In the genomic region with DNA sequence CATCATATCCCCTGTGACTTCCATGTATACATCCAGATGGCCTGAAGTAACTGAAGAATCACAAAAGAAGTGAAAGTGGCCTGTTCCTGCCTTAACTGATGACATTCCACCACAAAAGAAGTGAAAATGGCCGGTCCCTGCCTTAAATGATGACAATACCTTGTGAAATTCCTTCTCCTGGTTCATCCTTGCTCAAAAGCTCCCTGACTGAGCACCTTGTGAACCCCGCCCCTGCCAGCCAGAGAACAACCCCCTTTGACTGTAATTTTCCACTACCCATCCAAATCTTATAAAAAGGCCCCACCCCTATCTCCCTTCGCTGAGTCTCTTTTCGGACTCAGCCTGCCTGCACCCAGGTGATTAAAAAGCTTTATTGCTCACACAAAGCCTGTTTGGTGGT, we compare ENCODE assay signal across 6 cellular contexts.
DNase-seq lines count a peak whose midpoint lies in the region; ATAC-seq and TF ChIP-seq lines count a peak whose summit lies in the region.
"Not testable (repeated sequence)": the region's sequence is repeated elsewhere in the genome, so short reads cannot be mapped to it uniquely, and the experiment has no call there.

No MANE protein-coding gene starts in this region.

- not testable (repeated sequence) for H3K27me3 Mint-ChIP-seq in WTC11 (ENCODE audit: low read depth); endodermal cell (ENCODE audit: insufficient read depth)

- not testable (repeated sequence) for H2BK5ac ChIP-seq in mesendoderm (ENCODE audit: low read length)

- not testable (repeated sequence) for H3K23ac ChIP-seq in mesendoderm (ENCODE audit: low read length)

- H3K4me2 ChIP-seq in mesendoderm (ENCODE audit: low read length) = not testable (repeated sequence)

- peak overlapping the region; percentile 22; the same call in 1 of the 2 replicates for H3K4me3 ChIP-seq in HUES48 (ENCODE audit: low read depth, low read length)
- not testable (repeated sequence) for H3K4me3 ChIP-seq in endodermal cell (ENCODE audit: low read length); mesendoderm (ENCODE audit: low read length)

- not testable (repeated sequence) for H4K5ac ChIP-seq in mesendoderm (ENCODE audit: low read length)

- not testable (repeated sequence) for H3K4ac ChIP-seq in mesendoderm (ENCODE audit: low read depth, low read length)

- H3K9me3 ChIP-seq in ES-I3 (ENCODE audit: control insufficient read depth, insufficient read depth, low read length); HUES48 (ENCODE audit: control insufficient read depth, insufficient read depth, low read length); endodermal cell (ENCODE audit: control insufficient read depth, low read length): not testable (repeated sequence)

- H2BK15ac ChIP-seq in mesendoderm (replicated peaks; ENCODE audit: low read depth) = not testable (repeated sequence)

- H2BK120ac ChIP-seq in mesendoderm (ENCODE audit: low read depth, low read length) = not testable (repeated sequence)

- peaks cover 35% of the 10 kb centered on the region for H3K4me1 Mint-ChIP-seq in WTC11
- H3K4me1 Mint-ChIP-seq in endodermal cell = peaks cover 20% of the 10 kb centered on the region

- H3K9ac ChIP-seq in ES-I3 (ENCODE audit: low read depth, low read length) = peak overlapping the region; percentile 0; the same call in 1 of the 2 replicates
- not testable (repeated sequence) for H3K9ac ChIP-seq in HUES48 (ENCODE audit: low read depth, low read length); endodermal cell (ENCODE audit: extremely low read depth, low read length, poor library complexity, severe bottlenecking); mesendoderm (ENCODE audit: low read length)

- H3K4me1 ChIP-seq in ES-I3 (ENCODE audit: insufficient read depth, low read length); endodermal cell (ENCODE audit: control insufficient read depth, insufficient read depth, low read length); mesendoderm (ENCODE audit: control insufficient read depth, low read depth, low read length): not testable (repeated sequence)
- H3K4me1 ChIP-seq in HUES48 (ENCODE audit: control insufficient read depth, insufficient read depth, low read length) = peaks cover 14% of the 10 kb centered on the region

- DNase-seq in WTC11 (ENCODE audit: low spot score) (peak; percentile 11), endodermal cell (peak; percentile 86), iPS DF 4.7 (ENCODE audit: extremely low read depth, low spot score) (peak; percentile 5), mesendoderm (peak; percentile 91)

- ATAC-seq in WTC11 = peak; percentile 41

- H3K27me3 ChIP-seq in HUES48 (ENCODE audit: control insufficient read depth, insufficient read depth, low read length); endodermal cell (ENCODE audit: control insufficient read depth, insufficient read depth, low read length, poor library complexity, severe bottlenecking); mesendoderm (ENCODE audit: insufficient read depth, low read length, poor library complexity): not testable (repeated sequence)

- H3K79me2 ChIP-seq in mesendoderm (ENCODE audit: control insufficient read depth, insufficient read depth, low read length) = not testable (repeated sequence)

- 51 to 86% methylated on average over 2 to 4 of the region's 4 CpGs for WGBS in endodermal cell (ENCODE audit: insufficient coverage in 1 of 2, insufficient read length in 1 of 2), 2 experiments
- no CpG with 5 or more reads among the region's 4 CpGs for WGBS in mesendoderm (ENCODE audit: extremely low coverage, insufficient coverage, low lambda C conversion rate)

- H3K36me3 Mint-ChIP-seq in WTC11 (peaks cover 50% of the 10 kb centered on the region), endodermal cell (ENCODE audit: low read depth) (peaks cover 27% of the 10 kb centered on the region)

- not testable (repeated sequence) for H2AK5ac ChIP-seq in mesendoderm (ENCODE audit: low read length)

- H3K36me3 ChIP-seq in ES-I3 (ENCODE audit: insufficient read depth, low read length); HUES48 (ENCODE audit: control insufficient read depth, insufficient read depth, low read length); endodermal cell (ENCODE audit: control insufficient read depth, insufficient read depth, low read length); mesendoderm (ENCODE audit: control insufficient read depth, insufficient read depth, low read length): not testable (repeated sequence)

- not testable (repeated sequence) for H3K79me1 ChIP-seq in mesendoderm (ENCODE audit: low read length)

- not testable (repeated sequence) for H3K18ac ChIP-seq in mesendoderm (ENCODE audit: low read length)

- POLR2A ChIA-PET in WTC11 (lab: Charles Lee) = not testable (repeated sequence)

- H3K56ac ChIP-seq in mesendoderm (ENCODE audit: low read length) = not testable (repeated sequence)

- H3K27ac ChIP-seq in HUES48 (ENCODE audit: low read depth, low read length) (peak overlapping the region; percentile 84), mesendoderm (ENCODE audit: low read depth, low read length) (peak overlapping the region; percentile 6)
- not testable (repeated sequence) for H3K27ac ChIP-seq in endodermal cell (ENCODE audit: low read depth, low read length)

- H3K9me3 Mint-ChIP-seq in WTC11 (peaks cover 62% of the 10 kb centered on the region), endodermal cell (peaks cover 44% of the 10 kb centered on the region)

- H3K4me3 Mint-ChIP-seq in WTC11 = peak overlapping the region; percentile 53
- not testable (repeated sequence) for H3K4me3 Mint-ChIP-seq in endodermal cell

- peak overlapping the region; percentile 71 for H3K27ac Mint-ChIP-seq in WTC11
- H3K27ac Mint-ChIP-seq in endodermal cell = peak overlapping the region; percentile 62

- not testable (repeated sequence) for TF ChIP-seq CTCF in WTC11 (IDR thresholded peaks at IDR 0.05); endodermal cell (conservative IDR thresholded peaks at IDR 0.05)

- H4K8ac ChIP-seq in mesendoderm (ENCODE audit: low read depth, low read length) = not testable (repeated sequence)

- CTCF ChIA-PET in WTC11 (lab: Charles Lee) = interaction anchor here (0.6 kb wide), 1 partner anchor 1050 kb away, joined by 3 read pairs; no protein-coding TSS in a partner anchor

TF ChIP-seq in WTC11, 78 proteins besides CTCF, POLR2A, EP300 and RAD21:
- TF ChIP-seq, protein P1, sequence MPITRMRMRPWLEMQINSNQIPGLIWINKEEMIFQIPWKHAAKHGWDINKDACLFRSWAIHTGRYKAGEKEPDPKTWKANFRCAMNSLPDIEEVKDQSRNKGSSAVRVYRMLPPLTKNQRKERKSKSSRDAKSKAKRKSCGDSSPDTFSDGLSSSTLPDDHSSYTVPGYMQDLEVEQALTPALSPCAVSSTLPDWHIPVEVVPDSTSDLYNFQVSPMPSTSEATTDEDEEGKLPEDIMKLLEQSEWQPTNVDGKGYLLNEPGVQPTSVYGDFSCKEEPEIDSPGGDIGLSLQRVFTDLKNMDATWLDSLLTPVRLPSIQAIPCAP (CRISPR knock-in tag; IDR thresholded peaks at IDR 0.05) = peak; percentile 42; the same call in 1 of the 2 replicates

Comparison
In these comparisons a context has a peak if more than half of its experiments do, and no peak if none do; other contexts are left out.
1. DNase-seq: peak in every context shown above with its lines; median percentile 91 in mesendoderm; 86 in endodermal cell; 11 in WTC11; 5 in iPS DF 4.7.